ENCODE assay signal across 13 cellular contexts in the genomic region with DNA sequence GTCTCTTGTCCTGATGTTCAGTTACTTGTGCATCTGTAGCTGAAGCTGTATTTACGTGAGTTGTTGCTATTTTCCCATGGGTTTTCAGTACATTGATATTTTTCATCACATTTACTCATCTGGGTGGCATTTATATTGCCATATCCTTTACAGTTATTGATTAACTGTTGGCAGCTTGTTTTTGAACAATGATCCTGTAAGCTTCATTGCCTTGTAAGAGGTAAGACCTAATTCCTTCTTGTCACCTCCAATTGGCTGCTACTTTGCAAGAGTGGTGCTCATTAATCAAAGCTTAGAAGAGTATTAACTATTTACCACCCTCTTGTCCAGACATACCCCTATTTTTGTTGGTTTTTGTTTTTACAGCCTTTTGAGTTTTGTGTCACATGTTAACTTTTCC.
DNase-seq lines count a peak whose midpoint lies in the region; ATAC-seq and TF ChIP-seq lines count a peak whose summit lies in the region.
"Had no signal": no experiment of that assay in that cellular context is flagged by ENCODE, and none has a peak within 500 bp of the region (broad histone marks: within the 10 kb centered on the region; RNA-seq: fewer than 3 reads in every experiment).

No MANE protein-coding gene starts in this region.

- H3K27ac ChIP-seq in effector memory CD4-positive, alpha-beta T cell (ENCODE audit: insufficient read depth, low read length, poor library complexity, severe bottlenecking), result no peak overlapping the region

- peak overlapping the region; percentile 13 for H3K27ac Mint-ChIP-seq in activated naive CD8-positive, alpha-beta T cell
- no peak overlapping the region for H3K27ac Mint-ChIP-seq in activated naive CD8-positive, alpha-beta T cell treated with anti-CD3 and anti-CD28 coated beads, Interleukin-2, amount 50 U/mL, for 24 hours
- peak overlapping the region; percentile 14 for H3K27ac Mint-ChIP-seq in activated T-helper 1 cell treated with anti-CD3 and anti-CD28 coated beads, Interleukin-12 subunit alpha, Interleukin-12 subunit beta, Interleukin-2, Interleukin-4 antibody, amounts not matched to agents 30 ng/mL and 10 ng/mL and 1 ng/mL, durations not matched to agents 14 hours and 24 hours and 36 hours
- peak overlapping the region; percentile 23 for H3K27ac Mint-ChIP-seq in type B pancreatic cell
- H3K27ac Mint-ChIP-seq: B cell had no signal

- H3K27me3 Mint-ChIP-seq in activated naive CD8-positive, alpha-beta T cell, result no peaks in the 10 kb centered on the region
- H3K27me3 Mint-ChIP-seq in activated naive CD8-positive, alpha-beta T cell treated with anti-CD3 and anti-CD28 coated beads, Interleukin-2, amount 50 U/mL, for 24 hours, result no peaks in the 10 kb centered on the region
- no peaks in the 10 kb centered on the region for H3K27me3 Mint-ChIP-seq in activated T-helper 1 cell treated with anti-CD3 and anti-CD28 coated beads, Interleukin-12 subunit alpha, Interleukin-12 subunit beta, Interleukin-2, Interleukin-4 antibody, amounts not matched to agents 30 ng/mL and 10 ng/mL and 1 ng/mL, durations not matched to agents 14 hours and 24 hours and 36 hours (ENCODE audit: insufficient read depth)
- no peaks in the 10 kb centered on the region for H3K27me3 Mint-ChIP-seq in type B pancreatic cell
- H3K27me3 Mint-ChIP-seq: B cell; CD4-positive, alpha-beta memory T cell had no signal

- no peak overlapping the region for H3K4me3 Mint-ChIP-seq in activated naive CD8-positive, alpha-beta T cell
- H3K4me3 Mint-ChIP-seq in activated naive CD8-positive, alpha-beta T cell treated with anti-CD3 and anti-CD28 coated beads, Interleukin-2, amount 50 U/mL, for 24 hours, result no peak overlapping the region
- no peak overlapping the region for H3K4me3 Mint-ChIP-seq in activated T-helper 1 cell treated with anti-CD3 and anti-CD28 coated beads, Interleukin-12 subunit alpha, Interleukin-12 subunit beta, Interleukin-2, Interleukin-4 antibody, amounts not matched to agents 30 ng/mL and 10 ng/mL and 1 ng/mL, durations not matched to agents 14 hours and 24 hours and 36 hours
- no peak overlapping the region for H3K4me3 Mint-ChIP-seq in type B pancreatic cell
- H3K4me3 Mint-ChIP-seq: B cell; CD4-positive, alpha-beta memory T cell had no signal

- no peaks in the 10 kb centered on the region for H3K4me1 Mint-ChIP-seq in activated naive CD8-positive, alpha-beta T cell (ENCODE audit: low read depth)
- H3K4me1 Mint-ChIP-seq in activated naive CD8-positive, alpha-beta T cell treated with anti-CD3 and anti-CD28 coated beads, Interleukin-2, amount 50 U/mL, for 24 hours, result no peaks in the 10 kb centered on the region
- H3K4me1 Mint-ChIP-seq in activated T-helper 1 cell treated with anti-CD3 and anti-CD28 coated beads, Interleukin-12 subunit alpha, Interleukin-12 subunit beta, Interleukin-2, Interleukin-4 antibody, amounts not matched to agents 30 ng/mL and 10 ng/mL and 1 ng/mL, durations not matched to agents 14 hours and 24 hours and 36 hours (ENCODE audit: low read depth), result peaks cover 5% of the 10 kb centered on the region
- no peaks in the 10 kb centered on the region for H3K4me1 Mint-ChIP-seq in type B pancreatic cell (ENCODE audit: unreplicated experiment)
- H3K4me1 Mint-ChIP-seq: B cell had no signal

- no peak for TF ChIP-seq CTCF in type B pancreatic cell (conservative IDR thresholded peaks at IDR 0.05)

- H3K9me3 Mint-ChIP-seq in activated naive CD8-positive, alpha-beta T cell (ENCODE audit: low read depth), result no peaks in the 10 kb centered on the region
- H3K9me3 Mint-ChIP-seq in activated naive CD8-positive, alpha-beta T cell treated with anti-CD3 and anti-CD28 coated beads, Interleukin-2, amount 50 U/mL, for 24 hours, result no peaks in the 10 kb centered on the region
- no peaks in the 10 kb centered on the region for H3K9me3 Mint-ChIP-seq in activated T-helper 1 cell treated with anti-CD3 and anti-CD28 coated beads, Interleukin-12 subunit alpha, Interleukin-12 subunit beta, Interleukin-2, Interleukin-4 antibody, amounts not matched to agents 30 ng/mL and 10 ng/mL and 1 ng/mL, durations not matched to agents 14 hours and 24 hours and 36 hours
- H3K9me3 Mint-ChIP-seq in type B pancreatic cell, result no peaks in the 10 kb centered on the region
- H3K9me3 Mint-ChIP-seq: CD4-positive, alpha-beta memory T cell had no signal

- no peak for ATAC-seq in activated naive CD8-positive, alpha-beta T cell treated with anti-CD3 and anti-CD28 coated beads, Interleukin-2, amount 50 U/mL, for 24 hours

- peaks cover 7% of the 10 kb centered on the region for H3K36me3 Mint-ChIP-seq in activated naive CD8-positive, alpha-beta T cell
- H3K36me3 Mint-ChIP-seq in activated naive CD8-positive, alpha-beta T cell treated with anti-CD3 and anti-CD28 coated beads, Interleukin-2, amount 50 U/mL, for 24 hours (ENCODE audit: low read depth), result peaks cover 8% of the 10 kb centered on the region
- peaks cover 37% of the 10 kb centered on the region for H3K36me3 Mint-ChIP-seq in activated T-helper 1 cell treated with anti-CD3 and anti-CD28 coated beads, Interleukin-12 subunit alpha, Interleukin-12 subunit beta, Interleukin-2, Interleukin-4 antibody, amounts not matched to agents 30 ng/mL and 10 ng/mL and 1 ng/mL, durations not matched to agents 14 hours and 24 hours and 36 hours (ENCODE audit: low read depth)
- peaks cover 10% of the 10 kb centered on the region for H3K36me3 Mint-ChIP-seq in type B pancreatic cell

- intact Hi-C loops in activated T-helper 1 cell treated with anti-CD3 and anti-CD28 coated beads, Interleukin-12 subunit alpha, Interleukin-12 subunit beta, Interleukin-2, Interleukin-4 antibody, amounts not matched to agents 30 ng/mL and 10 ng/mL and 1 ng/mL, durations not matched to agents 14 hours and 24 hours and 36 hours (cut with micrococcal nuclease), result no loop called here

- H3K36me3 ChIP-seq in effector memory CD4-positive, alpha-beta T cell (ENCODE audit: control insufficient read depth, insufficient read depth, low read length), result peaks cover 40% of the 10 kb centered on the region
- H3K36me3 ChIP-seq: HAP-1 had no signal

- no peak overlapping the region for H3K4me3 ChIP-seq in effector memory CD4-positive, alpha-beta T cell (ENCODE audit: insufficient read depth, low read depth, low read length, poor library complexity, severe bottlenecking)
- H3K4me3 ChIP-seq: HAP-1 had no signal

- no peak for DNase-seq in activated naive CD8-positive, alpha-beta T cell treated with anti-CD3 and anti-CD28 coated beads, Interleukin-2, amount 50 U/mL, for 24 hours
- DNase-seq in activated T-helper 1 cell treated with anti-CD3 and anti-CD28 coated beads, Interleukin-12 subunit alpha, Interleukin-12 subunit beta, Interleukin-2, Interleukin-4 antibody, amounts not matched to agents 30 ng/mL and 10 ng/mL and 1 ng/mL, durations not matched to agents 14 hours and 24 hours and 36 hours (ENCODE audit: low spot score), result no peak
- DNase-seq in kidney tubule cell (ENCODE audit: low spot score), result peak; percentile 28
- no peak for DNase-seq in type B pancreatic cell (ENCODE audit: extremely low spot score, unreplicated experiment)
- no peak for DNase-seq in kidney glomerular epithelial cell (lab: John Stamatoyannopoulos, UW)
- no peak for DNase-seq in effector memory CD4-positive, alpha-beta T cell
- DNase-seq: CD4-positive, alpha-beta memory T cell; DND-41; GF-D8; IMR-90 had no signal

- H3K9me3 ChIP-seq in effector memory CD4-positive, alpha-beta T cell (ENCODE audit: control insufficient read depth, low read length), result no peaks in the 10 kb centered on the region
- H3K9me3 ChIP-seq: HAP-1 had no signal

- no peaks in the 10 kb centered on the region for H3K27me3 ChIP-seq in effector memory CD4-positive, alpha-beta T cell (replicated peaks; ENCODE audit: control insufficient read depth, insufficient read depth, low read length, poor library complexity, severe bottlenecking)

- H3K4me1 ChIP-seq in effector memory CD4-positive, alpha-beta T cell (ENCODE audit: control insufficient read depth, insufficient read depth, low read length, poor library complexity, severe bottlenecking), result no peaks in the 10 kb centered on the region
- H3K4me1 ChIP-seq: HAP-1 had no signal
